In genomic region chr17:76636486-76637206, GRCh38 we compare ENCODE assay signal across 2 cellular contexts.
TF ChIP-seq lines count a peak whose summit lies in the region.
"Not testable (repeated sequence)": the region's sequence is repeated elsewhere in the genome, so short reads cannot be mapped to it uniquely, and the experiment has no call there.

No MANE protein-coding gene starts in this region.

TF ChIP-seq in K562, 482 proteins besides CTCF, POLR2A, EP300 and RAD21 (continues in another document):
- TF ChIP-seq MGA (IDR thresholded peaks at IDR 0.05), result peak; percentile 35
- TF ChIP-seq ARID1B (IDR thresholded peaks at IDR 0.05), result 0 out of 2 replicates have a peak, but pooled peaks have one; percentile 47
- TF ChIP-seq KDM1A (IDR thresholded peaks at IDR 0.05), result peak; percentile 48 to 53; a peak in 2 of 4 replicates
- TF ChIP-seq SOX6 (IDR thresholded peaks at IDR 0.05), result peak; percentile 46; the same call in 1 of the 2 replicates
- peak; percentile 46; the same call in 1 of the 2 replicates for TF ChIP-seq NR2C1 (IDR thresholded peaks at IDR 0.05)
- TF ChIP-seq NR2C1 (tag; IDR thresholded peaks at IDR 0.05), result peak; percentile 72
- TF ChIP-seq ZNF311 (CRISPR knock-in tag; IDR thresholded peaks at IDR 0.05), result peak; percentile 60; the same call in 1 of the 2 replicates
- peak; percentile 85 for TF ChIP-seq DMBX1 (CRISPR knock-in tag; IDR thresholded peaks at IDR 0.05; ENCODE audit: borderline replicate concordance)
- peak; percentile 55; the same call in 1 of the 2 replicates for TF ChIP-seq PTRF (tag; IDR thresholded peaks at IDR 0.05)

TF ChIP-seq in HepG2, 621 proteins besides CTCF, POLR2A, EP300 and RAD21:
- TF ChIP-seq SOX13, SOX6 (IDR thresholded peaks at IDR 0.05): not testable (repeated sequence)
- peak in 1 of 2 experiments; percentile 68; a peak in 2 of 4 replicates for TF ChIP-seq SOX13 (CRISPR knock-in tag; conservative IDR thresholded peaks at IDR 0.05 in 1 of 2, IDR thresholded peaks at IDR 0.05 in 1 of 2)
- TF ChIP-seq HNF4A (CRISPR knock-in tag; IDR thresholded peaks at IDR 0.05), result peak; percentile 19; the same call in 1 of the 2 replicates
- 0 out of 2 replicates have a peak, but pooled peaks have one; percentile 26 for TF ChIP-seq ZNF687 (CRISPR knock-in tag; IDR thresholded peaks at IDR 0.05)
- TF ChIP-seq BCL6 (CRISPR knock-in tag; IDR thresholded peaks at IDR 0.05), result peak; percentile 69
- TF ChIP-seq SOX6 (CRISPR knock-in tag; IDR thresholded peaks at IDR 0.05), result 0 out of 2 replicates have a peak, but pooled peaks have one; percentile 32
- TF ChIP-seq ARID5B (CRISPR knock-in tag; IDR thresholded peaks at IDR 0.05), result peak; percentile 48; the same call in 1 of the 2 replicates
- 0 out of 2 replicates have a peak, but pooled peaks have one; percentile 17 for TF ChIP-seq RARA (CRISPR knock-in tag; IDR thresholded peaks at IDR 0.05)
